Comparison of ENCODE assay signal across 29 cellular contexts in the genomic region with DNA sequence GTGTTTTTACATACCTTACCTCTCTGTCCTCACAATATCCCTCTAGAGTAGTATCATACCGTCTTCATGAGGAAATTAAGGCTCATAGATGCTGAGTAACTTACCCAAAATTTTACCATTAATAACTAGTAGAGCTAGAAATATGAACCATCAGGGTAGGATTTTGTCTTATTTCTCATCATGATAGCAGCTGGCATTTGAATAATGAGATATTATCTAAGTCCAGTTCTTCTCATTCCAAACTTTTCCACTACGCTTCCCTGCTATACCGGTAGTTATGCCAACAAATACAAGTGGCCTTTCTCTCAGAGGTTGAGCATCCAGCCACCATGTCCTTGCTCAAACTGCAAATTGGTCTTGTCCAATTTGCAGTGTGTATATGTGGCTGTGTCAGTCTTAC. TPM values are rescaled to one million over a fixed set of nuclear protein-coding genes. Genes with fewer than 3 reads are reported as not detected.
"Had no signal": no experiment of that assay in that cellular context is flagged by ENCODE, and none has a peak within 500 bp of the region (broad histone marks: within the 10 kb centered on the region; RNA-seq: fewer than 3 reads in every experiment).

No MANE protein-coding gene starts in this region.

- H3K36me3 ChIP-seq: esophagus muscularis mucosa, gastroesophageal sphincter, heart left ventricle, prostate gland, right atrium auricular region, stomach, thyroid gland had no signal

- H3K4me3 Mint-ChIP-seq: mesothelial cell of epicardium; naive thymus-derived CD8-positive, alpha-beta T cell; nephron progenitor cell; type B pancreatic cell had no signal

- H3K27ac Mint-ChIP-seq: mesothelial cell of epicardium, nephron progenitor cell, type B pancreatic cell had no signal

- H3K9me3 Mint-ChIP-seq: type B pancreatic cell had no signal

- H3K79me2 ChIP-seq: hepatocyte had no signal

- H3K4me2 ChIP-seq: hepatocyte, smooth muscle cell had no signal

- H2AFZ ChIP-seq: hepatocyte had no signal

- H3K4me3 ChIP-seq: coronary artery, esophagus muscularis mucosa, gastroesophageal sphincter, heart left ventricle, hepatocyte, lung, prostate gland, right atrium auricular region, smooth muscle cell, stomach, thyroid gland had no signal

- FAIRE-seq: endothelial cell of umbilical vein, kidney had no signal

- H3K27me3 ChIP-seq: hepatocyte, right atrium auricular region, thyroid gland had no signal

- ATAC-seq: foreskin keratinocyte; heart left ventricle; left lobe of liver; naive thymus-derived CD8-positive, alpha-beta T cell; sciatic nerve had no signal

- H3K36me3 Mint-ChIP-seq: mesothelial cell of epicardium, type B pancreatic cell had no signal

- H3K27ac ChIP-seq: coronary artery, esophagus muscularis mucosa, foreskin keratinocyte, heart left ventricle, hepatocyte, prostate gland, right atrium auricular region, stomach, thyroid gland had no signal

- DNase-seq: dermis blood vessel endothelial cell; effector memory CD4-positive, alpha-beta T cell; foreskin keratinocyte; heart left ventricle; kidney; mesenchymal stem cell; naive thymus-derived CD8-positive, alpha-beta T cell; nephron progenitor cell; nucleus accumbens; stimulated activated CD4-positive, alpha-beta T cell treated with anti-CD3 and anti-CD28 coated beads, Interleukin-12 subunit alpha, Interleukin-12 subunit beta, amount 100 ng/mL, for 4 hours; stimulated activated CD4-positive, alpha-beta T cell treated with anti-CD3 and anti-CD28 coated beads, Interleukin-1b, Interleukin-23, amount 100 ng/mL, for 48 hours; stimulated activated CD4-positive, alpha-beta T cell treated with anti-CD3 and anti-CD28 coated beads, Interleukin-4, amount 100 ng/mL, for 1 hour; stimulated activated CD8-positive, alpha-beta memory T cell treated with anti-CD3 and anti-CD28 coated beads, Interleukin-4, amount 100 ng/mL, for 48 hours; stimulated activated naive CD4-positive, alpha-beta T cell treated with Interleukin-2 at 50 U/mL for 16 hours; stomach; thyroid gland had no signal

- H3K4me1 ChIP-seq: foreskin keratinocyte, prostate gland had no signal

- H3K9me3 ChIP-seq: prostate gland, thyroid gland had no signal

RNA-seq across cellular contexts. Expression of a gene that starts 4.6 kb away (rescaled TPM):
- total RNA-seq: naive thymus-derived CD8-positive, alpha-beta T cell had no signal
